In genomic region chr15:63504979-63505841, GRCh38 we compare ENCODE assay signal across 1 cellular context.
TF ChIP-seq lines count a peak whose summit lies in the region.

No MANE protein-coding gene starts in this region.

TF ChIP-seq in K562, 482 proteins besides CTCF, POLR2A, EP300 and RAD21 (continued from another document):
- TF ChIP-seq XRCC4 (IDR thresholded peaks at IDR 0.05; ENCODE audit: extremely low read depth, insufficient read depth, insufficient read length): no peak
- no peak for TF ChIP-seq TCF7L2 (IDR thresholded peaks at IDR 0.05; ENCODE audit: low read depth, low read length)
- no peak for TF ChIP-seq MXI1 (IDR thresholded peaks at IDR 0.05; ENCODE audit: low read depth, low read length)
- no peak for TF ChIP-seq TOE1 (IDR thresholded peaks at IDR 0.05; ENCODE audit: borderline replicate concordance)
- TF ChIP-seq TOE1 (CRISPR knock-in tag; IDR thresholded peaks at IDR 0.05; ENCODE audit: borderline replicate concordance, low read depth): no peak
- TF ChIP-seq POLR2AphosphoS2 (IDR thresholded peaks at IDR 0.05; ENCODE audit: low read length): no peak
- no peak for TF ChIP-seq ZNF696 (CRISPR knock-in tag; conservative IDR thresholded peaks at IDR 0.05)
- no peak for TF ChIP-seq BRD4 (IDR thresholded peaks at IDR 0.05)
- TF ChIP-seq ARID2 (IDR thresholded peaks at IDR 0.05): no peak
- TF ChIP-seq NCOR1 (IDR thresholded peaks at IDR 0.05): no peak
- no peak for TF ChIP-seq SMC3 (conservative IDR thresholded peaks at IDR 0.05; ENCODE audit: insufficient read depth, low read depth, low read length)
- TF ChIP-seq KLF16 (IDR thresholded peaks at IDR 0.05): no peak
- TF ChIP-seq MCM7 (IDR thresholded peaks at IDR 0.05): no peak
- TF ChIP-seq MGA (IDR thresholded peaks at IDR 0.05): no peak
- peak; percentile 76 for TF ChIP-seq RBBP5 (IDR thresholded peaks at IDR 0.05; ENCODE audit: borderline replicate concordance, insufficient read depth, low read length, poor library complexity, severe bottlenecking)
- TF ChIP-seq JUNB (CRISPR knock-in tag; conservative IDR thresholded peaks at IDR 0.05): no peak
- no peak for TF ChIP-seq MAFF (IDR thresholded peaks at IDR 0.05; ENCODE audit: low read length)
- no peak for TF ChIP-seq NEUROD1 (IDR thresholded peaks at IDR 0.05; ENCODE audit: borderline replicate concordance, low read depth, low read length, partially characterized antibody)
- TF ChIP-seq FOXP1 (CRISPR knock-in tag; IDR thresholded peaks at IDR 0.05): no peak; the same call in 1 of the 2 replicates
- no peak for TF ChIP-seq ZC3H4 (CRISPR knock-in tag; IDR thresholded peaks at IDR 0.05; ENCODE audit: borderline replicate concordance)
- no peak for TF ChIP-seq ZNF277 (CRISPR knock-in tag; IDR thresholded peaks at IDR 0.05; ENCODE audit: borderline replicate concordance)
- peak; percentile 48 for TF ChIP-seq TAF1 (IDR thresholded peaks at IDR 0.05; ENCODE audit: control insufficient read depth, extremely low read depth, insufficient read depth, low read length, severe bottlenecking)
- TF ChIP-seq NFRKB (IDR thresholded peaks at IDR 0.05; ENCODE audit: low read depth): 0 out of 2 replicates have a peak, but pooled peaks have one; percentile 19
- no peak for TF ChIP-seq ZNF12 (CRISPR knock-in tag; IDR thresholded peaks at IDR 0.05)
- peak; percentile 29 for TF ChIP-seq EP400 (IDR thresholded peaks at IDR 0.05)
- no peak for TF ChIP-seq PHF21A (IDR thresholded peaks at IDR 0.05; ENCODE audit: borderline replicate concordance, low read depth)
- 0 out of 2 replicates have a peak, but pooled peaks have one; percentile 27 for TF ChIP-seq SAFB (IDR thresholded peaks at IDR 0.05; ENCODE audit: borderline replicate concordance, low read depth, low read length)
- no peak for TF ChIP-seq JUND (IDR thresholded peaks at IDR 0.05; ENCODE audit: borderline replicate concordance, low read depth, low read length)
- no peak for TF ChIP-seq JUND (tag; IDR thresholded peaks at IDR 0.05; ENCODE audit: borderline replicate concordance, low read depth, low read length)
- no peak for TF ChIP-seq TBP (optimal IDR thresholded peaks at IDR 0.05; ENCODE audit: low read depth, low read length)
- no peak for TF ChIP-seq ZNF507 (tag; conservative IDR thresholded peaks at IDR 0.05)
- no peak for TF ChIP-seq NCOA2 (IDR thresholded peaks at IDR 0.05; ENCODE audit: partially characterized antibody in 2 of 2)
- TF ChIP-seq SMAD4 (CRISPR knock-in tag; conservative IDR thresholded peaks at IDR 0.05): peak; percentile 57
- 0 out of 2 replicates have a peak, but pooled peaks have one; percentile 16 for TF ChIP-seq ZNF395 (CRISPR knock-in tag; IDR thresholded peaks at IDR 0.05)
- no peak for TF ChIP-seq ZNF655 (CRISPR knock-in tag; IDR thresholded peaks at IDR 0.05)
- TF ChIP-seq CTCFL (IDR thresholded peaks at IDR 0.05; ENCODE audit: borderline replicate concordance, insufficient read depth, low read depth, low read length, poor library complexity, severe bottlenecking): peak; percentile 54
- no peak for TF ChIP-seq ETS2 (tag; IDR thresholded peaks at IDR 0.05; ENCODE audit: borderline replicate concordance, poor library complexity, severe bottlenecking)
- TF ChIP-seq, protein P1, sequence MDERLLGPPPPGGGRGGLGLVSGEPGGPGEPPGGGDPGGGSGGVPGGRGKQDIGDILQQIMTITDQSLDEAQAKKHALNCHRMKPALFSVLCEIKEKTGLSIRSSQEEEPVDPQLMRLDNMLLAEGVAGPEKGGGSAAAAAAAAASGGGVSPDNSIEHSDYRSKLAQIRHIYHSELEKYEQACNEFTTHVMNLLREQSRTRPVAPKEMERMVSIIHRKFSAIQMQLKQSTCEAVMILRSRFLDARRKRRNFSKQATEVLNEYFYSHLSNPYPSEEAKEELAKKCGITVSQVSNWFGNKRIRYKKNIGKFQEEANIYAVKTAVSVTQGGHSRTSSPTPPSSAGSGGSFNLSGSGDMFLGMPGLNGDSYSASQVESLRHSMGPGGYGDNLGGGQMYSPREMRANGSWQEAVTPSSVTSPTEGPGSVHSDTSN (CRISPR knock-in tag; IDR thresholded peaks at IDR 0.05; ENCODE audit: low read depth): no peak
- TF ChIP-seq, protein P1 (tag; conservative IDR thresholded peaks at IDR 0.05; ENCODE audit: low read depth): no peak
- no peak for TF ChIP-seq YBX1 (IDR thresholded peaks at IDR 0.05)
- peak; percentile 24; the same call in 1 of the 2 replicates for TF ChIP-seq SUPT5H (IDR thresholded peaks at IDR 0.05)
- no peak for TF ChIP-seq PCBP1 (IDR thresholded peaks at IDR 0.05; ENCODE audit: low read depth, low read length, poor library complexity, severe bottlenecking)
- no peak for TF ChIP-seq XRCC5 (IDR thresholded peaks at IDR 0.05; ENCODE audit: low read depth, low read length)
